8 cellular contexts compared by ENCODE assay signal in genomic region chr20:62616728-62617621, GRCh38. TPM values are rescaled to one million over a fixed set of nuclear protein-coding genes. Genes with fewer than 3 reads are reported as not detected.
DNase-seq lines count a peak whose midpoint lies in the region; ATAC-seq and TF ChIP-seq lines count a peak whose summit lies in the region.

No MANE protein-coding gene starts in this region.

- H3K4me1 Mint-ChIP-seq in chondrocyte (ENCODE audit: low read depth) = peaks cover 3% of the 10 kb centered on the region

- no peaks in the 10 kb centered on the region for H3K36me3 ChIP-seq in right lobe of liver

- no peaks in the 10 kb centered on the region for H3K36me3 Mint-ChIP-seq in chondrocyte (ENCODE audit: low read depth)

- H3K4me3 ChIP-seq in right lobe of liver = no peak overlapping the region

- ATAC-seq in HG02763 (IDR thresholded peaks at IDR 0.05; ENCODE audit: unreplicated experiment) = peak; percentile 51
- ATAC-seq in right lobe of liver = peak; percentile 85 to 88 (median 86)

- no peaks in the 10 kb centered on the region for H3K27me3 ChIP-seq in right lobe of liver

- H3K27me3 Mint-ChIP-seq in chondrocyte (ENCODE audit: low read depth) = peaks cover 27% of the 10 kb centered on the region

- H3K4me1 ChIP-seq in right lobe of liver = peaks cover 0 to 3% (median 0%) of the 10 kb centered on the region in 4 donors

- DNase-seq in NCI-H2196 (lab: John Stamatoyannopoulos, UW; ENCODE audit: unreplicated experiment) (peak; percentile 73), chondrocyte (ENCODE audit: low spot score) (peak; percentile 90), right lobe of liver (peak; percentile 76 to 83 (median 79)), NCI-H774 (lab: John Stamatoyannopoulos, UW) (no peak)
- peak; percentile 59 to 63 for DNase-seq in activated CD4-positive, alpha-beta T cell treated with anti-CD3 and anti-CD28 coated beads for 24 hours (ENCODE audit: low read depth in 2 of 2)
- peak; percentile 40 to 73 (median 50) for DNase-seq in stimulated activated CD4-positive, alpha-beta T cell treated with anti-CD3 and anti-CD28 coated beads, TNF-alpha, amount 100 ng/mL, for 48 hours (ENCODE audit: low read depth in 3 of 3)

- no peaks in the 10 kb centered on the region for H3K9me3 ChIP-seq in right lobe of liver

- peak; percentile 98 for TF ChIP-seq CTCF in GM12872 (IDR thresholded peaks at IDR 0.05; ENCODE audit: insufficient read depth, low read depth, low read length)
- peak; percentile 90 for TF ChIP-seq CTCF in chondrocyte (IDR thresholded peaks at IDR 0.05)
- TF ChIP-seq CTCF in right lobe of liver (IDR thresholded peaks at IDR 0.05) = peak; percentile 91 to 99 (median 96)

- WGBS in right lobe of liver (ENCODE audit: insufficient coverage, low coverage, low lambda C conversion rate, missing lambda C conversion rate) = 5% methylated on average over 14 of the region's 26 CpGs

- no peak for TF ChIP-seq POLR2A in right lobe of liver (IDR thresholded peaks at IDR 0.05)

- H3K9me3 Mint-ChIP-seq in chondrocyte (ENCODE audit: low read depth) = no peaks in the 10 kb centered on the region

- intact Hi-C loops in right lobe of liver (cut with DNase I) = no loop called here

- no peak overlapping the region for H3K27ac Mint-ChIP-seq in chondrocyte (ENCODE audit: unreplicated experiment)

- H3K4me3 Mint-ChIP-seq in chondrocyte (ENCODE audit: unreplicated experiment) = no peak overlapping the region

- peak overlapping the region; percentile 40 to 58 (median 49) for H3K27ac ChIP-seq in right lobe of liver

RNA-seq across cellular contexts. Expression of gene SLCO4A1, which starts 25.3 kb away (rescaled TPM):
- total RNA-seq in chondrocyte = not detected in 3 replicates
- total RNA-seq in right lobe of liver = 1 to 10 TPM in 5 of 6 experiments, under 1 TPM in 1; 0.93 to 8.8 (median 4.3) TPM
